18 cellular contexts compared by ENCODE assay signal in genomic region chr17:54898576-54898975, GRCh38.
"Had no signal": no experiment of that assay in that cellular context is flagged by ENCODE, and none has a peak within 500 bp of the region (broad histone marks: within the 10 kb centered on the region; RNA-seq: fewer than 3 reads in every experiment).

No MANE protein-coding gene starts in this region.

- H3K4me3 ChIP-seq: esophagus squamous epithelium, skin epidermis, stomach, thoracic aorta had no signal

- ATAC-seq: activated naive CD4-positive, alpha-beta T cell treated with anti-CD3 and anti-CD28 coated beads, Interleukin-2, amount 50 U/mL, for 72 hours; left ventricle myocardium superior had no signal

- H3K9me3 ChIP-seq: esophagus squamous epithelium, stomach, thoracic aorta had no signal

- DNase-seq: activated CD4-positive, alpha-beta T cell treated with anti-CD3 and anti-CD28 coated beads, Interleukin-2, amount 50 U/mL, for 4 hours; activated effector memory CD4-positive, alpha-beta T cell treated with anti-CD3 and anti-CD28 coated beads, Interleukin-2, amount 50 U/mL, for 16 hours; activated T-cell treated with anti-CD3 and anti-CD28 coated beads, Interleukin-2, amount 50 U/mL, for 24 hours; amniotic stem cell; esophagus squamous epithelium; kidney; left ventricle myocardium superior; mesenchymal stem cell; stimulated activated CD4-positive, alpha-beta T cell treated with anti-CD3 and anti-CD28 coated beads, Interleukin-4, amount 100 ng/mL, for 4 hours; stomach; T-helper 2 cell had no signal

- H3K36me3 ChIP-seq: esophagus squamous epithelium, stomach, thoracic aorta had no signal

- H3K9me3 Mint-ChIP-seq: activated naive CD4-positive, alpha-beta T cell treated with anti-CD3 and anti-CD28 coated beads, Interleukin-2, amount 50 U/mL, for 72 hours; activated T-cell treated with anti-CD3 and anti-CD28 coated beads, Interleukin-2, amount 50 U/mL, for 24 hours had no signal

- H3K4me3 Mint-ChIP-seq: activated T-cell treated with anti-CD3 and anti-CD28 coated beads, Interleukin-2, amount 50 U/mL, for 24 hours had no signal

- H3K36me3 Mint-ChIP-seq: activated naive CD4-positive, alpha-beta T cell treated with anti-CD3 and anti-CD28 coated beads, Interleukin-2, amount 50 U/mL, for 72 hours had no signal

- FAIRE-seq: colon, frontal cortex, kidney, TTC549, urothelium cell line had no signal

- H3K27ac Mint-ChIP-seq: activated naive CD4-positive, alpha-beta T cell treated with anti-CD3 and anti-CD28 coated beads, Interleukin-2, amount 50 U/mL, for 72 hours; activated T-cell treated with anti-CD3 and anti-CD28 coated beads, Interleukin-2, amount 50 U/mL, for 24 hours had no signal

- H3K27ac ChIP-seq: esophagus squamous epithelium, skin epidermis, stomach, thoracic aorta had no signal
